ENCODE assay signal across 13 cellular contexts in genomic region chr5:138597660-138598400, GRCh38.
"Had no signal": no experiment of that assay in that cellular context is flagged by ENCODE, and none has a peak within 500 bp of the region (broad histone marks: within the 10 kb centered on the region; RNA-seq: fewer than 3 reads in every experiment).

No MANE protein-coding gene starts in this region.

- ATAC-seq: body of pancreas, left lobe of liver, T-helper 17 cell had no signal

- FAIRE-seq: islet of Langerhans had no signal

- DNase-seq: activated B cell treated with CpG ODN at 0.5 μM for 24 hours; activated CD4-positive, alpha-beta T cell treated with anti-CD3 and anti-CD28 coated beads, Interleukin-2, amount 10 ng/mL, durations not matched to agents 7 days and 5 days; body of pancreas; endodermal cell; head of caudate nucleus; T-helper 17 cell had no signal

- H3K27ac Mint-ChIP-seq: activated B cell treated with CpG ODN at 0.5 μM for 24 hours; activated CD4-positive, alpha-beta T cell treated with anti-CD3 and anti-CD28 coated beads, Interleukin-2, amount 10 ng/mL, durations not matched to agents 7 days and 5 days; activated naive CD4-positive, alpha-beta T cell treated with anti-CD3 and anti-CD28 coated beads, Interleukin-2, amount 50 U/mL, for 24 hours; activated T-helper 2 cell treated with anti-CD3 and anti-CD28 coated beads, Interferon-gamma antibody, Interleukin-2, Interleukin-4, amounts not matched to agents 10 μg/mL and 5 μg/mL and 100 μg/mL, durations not matched to agents 14 hours and 24 hours and 36 hours; dendritic cell treated with granulocyte-macrophage colony-stimulating factor and Interleukin-4, amounts not matched to agents 40 ng/mL and 50 ng/mL, for 4 days; endodermal cell; memory B cell; T-helper 17 cell had no signal

- H3K9me3 Mint-ChIP-seq: activated B cell treated with CpG ODN at 0.5 μM for 24 hours; activated CD4-positive, alpha-beta T cell treated with anti-CD3 and anti-CD28 coated beads, Interleukin-2, amount 10 ng/mL, durations not matched to agents 7 days and 5 days; activated naive CD4-positive, alpha-beta T cell treated with anti-CD3 and anti-CD28 coated beads, Interleukin-2, amount 50 U/mL, for 24 hours; activated T-helper 2 cell treated with anti-CD3 and anti-CD28 coated beads, Interferon-gamma antibody, Interleukin-2, Interleukin-4, amounts not matched to agents 10 μg/mL and 5 μg/mL and 100 μg/mL, durations not matched to agents 14 hours and 24 hours and 36 hours; dendritic cell treated with granulocyte-macrophage colony-stimulating factor and Interleukin-4, amounts not matched to agents 40 ng/mL and 50 ng/mL, for 4 days; endodermal cell; memory B cell; neural crest cell had no signal

- H3K36me3 Mint-ChIP-seq: activated naive CD4-positive, alpha-beta T cell treated with anti-CD3 and anti-CD28 coated beads, Interleukin-2, amount 50 U/mL, for 24 hours; memory B cell had no signal

- H3K27ac ChIP-seq: body of pancreas had no signal

- H3K4me3 ChIP-seq: body of pancreas had no signal

- H3K4me1 Mint-ChIP-seq: activated B cell treated with CpG ODN at 0.5 μM for 24 hours, memory B cell had no signal

- H3K4me3 Mint-ChIP-seq: activated B cell treated with CpG ODN at 0.5 μM for 24 hours; activated CD4-positive, alpha-beta T cell treated with anti-CD3 and anti-CD28 coated beads, Interleukin-2, amount 10 ng/mL, durations not matched to agents 7 days and 5 days; activated naive CD4-positive, alpha-beta T cell treated with anti-CD3 and anti-CD28 coated beads, Interleukin-2, amount 50 U/mL, for 24 hours; dendritic cell treated with granulocyte-macrophage colony-stimulating factor and Interleukin-4, amounts not matched to agents 40 ng/mL and 50 ng/mL, for 4 days; endodermal cell; memory B cell; neural crest cell; T-helper 17 cell had no signal

- H3K9me3 ChIP-seq: body of pancreas had no signal

- H3K27me3 ChIP-seq: body of pancreas had no signal
